ENCODE assay signal across 16 cellular contexts in genomic region chr20:32365560-32365959, GRCh38. TPM values are rescaled to one million over a fixed set of nuclear protein-coding genes. Genes with fewer than 3 reads are reported as not detected.
A peak's percentile ranks its signal among the peaks of the same experiment; 100 is the strongest.
DNase-seq lines count a peak whose midpoint lies in the region; ATAC-seq and TF ChIP-seq lines count a peak whose summit lies in the region.
"Had no signal": no experiment of that assay in that cellular context is flagged by ENCODE, and none has a peak within 500 bp of the region (broad histone marks: within the 10 kb centered on the region; RNA-seq: fewer than 3 reads in every experiment).

No MANE protein-coding gene starts in this region.

- H3K27ac ChIP-seq in gastrocnemius medialis (peak overlapping the region; percentile 36 to 62 (median 52)), left ventricle myocardium inferior (replicated peaks) (no peak overlapping the region)
- H3K27ac ChIP-seq: esophagus muscularis mucosa, lower lobe of right lung had no signal

- no peak overlapping the region for H3K4me3 ChIP-seq in gastrocnemius medialis
- no peak overlapping the region for H3K4me3 ChIP-seq in left ventricle myocardium inferior
- H3K4me3 ChIP-seq: esophagus muscularis mucosa, lower lobe of right lung had no signal

- H3K27me3 ChIP-seq in gastrocnemius medialis (no peaks in the 10 kb centered on the region), left ventricle myocardium inferior (ENCODE audit: low read depth) (no peaks in the 10 kb centered on the region)
- H3K27me3 ChIP-seq: esophagus muscularis mucosa had no signal

- peaks cover 38% of the 10 kb centered on the region for H3K36me3 Mint-ChIP-seq in activated naive CD4-positive, alpha-beta T cell treated with anti-CD3 and anti-CD28 coated beads, Interleukin-2, amount 10 ng/mL, durations not matched to agents 7 days and 5 days
- H3K36me3 Mint-ChIP-seq in activated naive CD8-positive, alpha-beta T cell: no peaks in the 10 kb centered on the region

- H3K4me1 ChIP-seq in gastrocnemius medialis: peaks cover 56 to 64% of the 10 kb centered on the region in 2 donors
- peaks cover 82% of the 10 kb centered on the region for H3K4me1 ChIP-seq in left ventricle myocardium inferior

- no peaks in the 10 kb centered on the region for H3K36me3 ChIP-seq in gastrocnemius medialis
- H3K36me3 ChIP-seq in left ventricle myocardium inferior: peaks cover 21% of the 10 kb centered on the region

- ATAC-seq in gastrocnemius medialis: peak; percentile 75 to 95
- ATAC-seq: lower lobe of right lung had no signal

- in situ Hi-C loops in gastrocnemius medialis (cut with MboI; ENCODE audit: low sequenced_read_pairs in 4 of 4): no loop called here

- CTCF ChIA-PET in activated naive CD4-positive, alpha-beta T cell treated with anti-CD3 and anti-CD28 coated beads, Interleukin-2, amount 10 ng/mL, durations not matched to agents 7 days and 5 days (lab: Charles Lee): no interaction called here

- no peaks in the 10 kb centered on the region for H3K9me3 ChIP-seq in gastrocnemius medialis
- H3K9me3 ChIP-seq in left ventricle myocardium inferior (replicated peaks): no peaks in the 10 kb centered on the region
- H3K9me3 ChIP-seq: esophagus muscularis mucosa, lower lobe of right lung had no signal

- peaks cover 77% of the 10 kb centered on the region for H3K4me1 Mint-ChIP-seq in activated naive CD4-positive, alpha-beta T cell treated with anti-CD3 and anti-CD28 coated beads, Interleukin-2, amount 10 ng/mL, durations not matched to agents 7 days and 5 days
- H3K4me1 Mint-ChIP-seq in activated naive CD8-positive, alpha-beta T cell (ENCODE audit: low read depth): peaks cover 82% of the 10 kb centered on the region

- peak overlapping the region; percentile 22 for H3K27ac Mint-ChIP-seq in activated naive CD4-positive, alpha-beta T cell treated with anti-CD3 and anti-CD28 coated beads, Interleukin-2, amount 10 ng/mL, durations not matched to agents 7 days and 5 days
- H3K27ac Mint-ChIP-seq in activated naive CD8-positive, alpha-beta T cell: peak overlapping the region; percentile 22
- H3K27ac Mint-ChIP-seq: dendritic cell treated with granulocyte-macrophage colony-stimulating factor and Interleukin-4, amounts not matched to agents 40 ng/mL and 50 ng/mL, for 4 days had no signal

- TF ChIP-seq POLR2A in gastrocnemius medialis (IDR thresholded peaks at IDR 0.05): no peak

- H3K9me3 Mint-ChIP-seq in activated naive CD4-positive, alpha-beta T cell treated with anti-CD3 and anti-CD28 coated beads, Interleukin-2, amount 10 ng/mL, durations not matched to agents 7 days and 5 days: no peaks in the 10 kb centered on the region
- no peaks in the 10 kb centered on the region for H3K9me3 Mint-ChIP-seq in activated naive CD8-positive, alpha-beta T cell (ENCODE audit: low read depth)
- H3K9me3 Mint-ChIP-seq: dendritic cell treated with granulocyte-macrophage colony-stimulating factor and Interleukin-4, amounts not matched to agents 40 ng/mL and 50 ng/mL, for 4 days; immature natural killer cell had no signal

- TF ChIP-seq CTCF in gastrocnemius medialis (IDR thresholded peaks at IDR 0.05 in 4 of 5, conservative IDR thresholded peaks at IDR 0.05 in 1 of 5) (no peak), left ventricle myocardium inferior (IDR thresholded peaks at IDR 0.05; ENCODE audit: borderline replicate concordance) (no peak)

- no peaks in the 10 kb centered on the region for H3K27me3 Mint-ChIP-seq in activated naive CD4-positive, alpha-beta T cell treated with anti-CD3 and anti-CD28 coated beads, Interleukin-2, amount 10 ng/mL, durations not matched to agents 7 days and 5 days
- no peaks in the 10 kb centered on the region for H3K27me3 Mint-ChIP-seq in activated naive CD8-positive, alpha-beta T cell
- H3K27me3 Mint-ChIP-seq: dendritic cell treated with granulocyte-macrophage colony-stimulating factor and Interleukin-4, amounts not matched to agents 40 ng/mL and 50 ng/mL, for 4 days had no signal

- intact Hi-C loops in gastrocnemius medialis (cut with DNase I; ENCODE audit: low total_unique reads): no loop called here
- intact Hi-C loops in left ventricle myocardium inferior (cut with micrococcal nuclease): loop anchor here (10.0 kb wide), 1 partner anchor 119 kb away; no protein-coding TSS in a partner anchor

- H3K4me3 Mint-ChIP-seq in activated naive CD4-positive, alpha-beta T cell treated with anti-CD3 and anti-CD28 coated beads, Interleukin-2, amount 10 ng/mL, durations not matched to agents 7 days and 5 days: no peak overlapping the region
- H3K4me3 Mint-ChIP-seq in activated naive CD8-positive, alpha-beta T cell: peak overlapping the region; percentile 30
- H3K4me3 Mint-ChIP-seq: dendritic cell treated with granulocyte-macrophage colony-stimulating factor and Interleukin-4, amounts not matched to agents 40 ng/mL and 50 ng/mL, for 4 days; immature natural killer cell had no signal

- DNase-seq in activated naive CD4-positive, alpha-beta T cell treated with anti-CD3 and anti-CD28 coated beads, Interleukin-2, amount 10 ng/mL, durations not matched to agents 7 days and 5 days: no peak
- no peak for DNase-seq in activated naive CD4-positive, alpha-beta T cell treated with Interleukin-2 at 50 U/mL for 16 hours
- DNase-seq in NCI-H2171 (lab: John Stamatoyannopoulos, UW) (peak; percentile 92), gastrocnemius medialis (peak; percentile 12 to 18), left ventricle myocardium inferior (no peak), hepatic stellate cell (ENCODE audit: low spot score) (no peak)
- no peak for DNase-seq in effector CD8-positive, alpha-beta T cell (lab: John Stamatoyannopoulos, UW)
- DNase-seq: activated naive CD4-positive, alpha-beta T cell; immature natural killer cell; lower lobe of right lung; NCI-H2081 treated with DMSO at 0.1 percent for 48 hours; stimulated activated CD4-positive, alpha-beta T cell treated with anti-CD3 and anti-CD28 coated beads, Interleukin-2, amount 100 ng/mL, for 24 hours; SW 1271 had no signal

RNA-seq across cellular contexts. Expression of gene ASXL1, which starts 7.4 kb away (rescaled TPM):
- total RNA-seq in gastrocnemius medialis (10 to 100 TPM; 21.8 to 36.6 (median 28.4) TPM), left ventricle myocardium inferior (25.0 TPM)

Comparison
In these comparisons a context has a peak if more than half of its experiments do, and no peak if none do; other contexts are left out.
1. DNase-seq: peak in NCI-H2171 (single experiment) and gastrocnemius medialis (2 of 2); none in activated naive CD4-positive, alpha-beta T cell treated with anti-CD3 and anti-CD28 coated beads, Interleukin-2, amount 10 ng/mL, durations not matched to agents 7 days and 5 days (single experiment), activated naive CD4-positive, alpha-beta T cell treated with Interleukin-2 at 50 U/mL for 16 hours (single experiment), effector CD8-positive, alpha-beta T cell (single experiment), left ventricle myocardium inferior (single experiment) and hepatic stellate cell (single experiment).